In genomic region chr18:69081846-69082245, GRCh38 we compare ENCODE assay signal across 22 cellular contexts.
DNase-seq lines count a peak whose midpoint lies in the region; ATAC-seq, FAIRE-seq and TF ChIP-seq lines count a peak whose summit lies in the region.
"Had no signal": no experiment of that assay in that cellular context is flagged by ENCODE, and none has a peak within 500 bp of the region (broad histone marks: within the 10 kb centered on the region; RNA-seq: fewer than 3 reads in every experiment).

No MANE protein-coding gene starts in this region.

- H3K79me2 ChIP-seq in HepG2 (ENCODE audit: insufficient read depth, low read length) (no peaks in the 10 kb centered on the region), neural cell (replicated peaks; ENCODE audit: insufficient read depth, low read length) (no peaks in the 10 kb centered on the region)

- H3K9me2 ChIP-seq in neural cell (ENCODE audit: insufficient read depth, low read length), result no peaks in the 10 kb centered on the region

- TF ChIP-seq EP300 in HepG2 (IDR thresholded peaks at IDR 0.05; ENCODE audit: low read depth in 2 of 2, low read length in 2 of 2), result no peak
- TF ChIP-seq EP300 in HepG2 (CRISPR knock-in tag; IDR thresholded peaks at IDR 0.05; ENCODE audit: borderline replicate concordance), result no peak
- peak; percentile 17 for TF ChIP-seq EP300 in neural cell (conservative IDR thresholded peaks at IDR 0.05; ENCODE audit: poor library complexity, severe bottlenecking)

- POLR2A ChIA-PET in HepG2 (lab: Yijun Ruan, JAX), result no interaction called here

- no peaks in the 10 kb centered on the region for H3K4me1 ChIP-seq in HepG2 (ENCODE audit: insufficient read depth, low read length)
- no peaks in the 10 kb centered on the region for H3K4me1 ChIP-seq in right lobe of liver
- no peaks in the 10 kb centered on the region for H3K4me1 ChIP-seq in testis
- H3K4me1 ChIP-seq: BE2C; BLaER1 treated with 17β-estradiol and CSF1 and Interleukin-3, amounts not matched to agents 10 nM and 100 nM had no signal

- no peak for FAIRE-seq in HepG2 (lab: Jason Lieb, UNC)
- FAIRE-seq: A204.1, GM12891, GM18507 had no signal

- WGBS in HepG2 (ENCODE audit: low lambda C conversion rate), result 2% methylated on average over 2 of the region's 2 CpGs
- 15% methylated on average over 2 of the region's 2 CpGs for WGBS in right lobe of liver (ENCODE audit: insufficient coverage, low coverage, low lambda C conversion rate, missing lambda C conversion rate)
- WGBS in testis, 2 donors, result 84 to 87% methylated on average over 2 of the region's 2 CpGs

- intact Hi-C loops in HepG2 (cut with micrococcal nuclease; ENCODE audit: unreplicated experiment) (no loop called here), right lobe of liver (cut with DNase I) (no loop called here), testis (cut with DNase I; ENCODE audit: low total_unique reads) (no loop called here)

- no peaks in the 10 kb centered on the region for H3F3A ChIP-seq in neural cell (ENCODE audit: insufficient read depth, low read length, poor library complexity, severe bottlenecking)

- H3K4me2 ChIP-seq in HepG2 (ENCODE audit: low read depth, low read length), result no peak overlapping the region
- no peak overlapping the region for H3K4me2 ChIP-seq in neural cell (ENCODE audit: low read length)
- H3K4me2 ChIP-seq: BLaER1 treated with 17β-estradiol and CSF1 and Interleukin-3, amounts not matched to agents 10 nM and 100 nM had no signal

- CTCF ChIA-PET in HepG2 (lab: Yijun Ruan, JAX; ENCODE audit: low intra/inter-chr PET ratio, low total read pairs), result no interaction called here

- H3K27ac ChIP-seq in HepG2 (ENCODE audit: extremely low read length, insufficient read depth, low read length), result no peak overlapping the region
- no peak overlapping the region for H3K27ac ChIP-seq in right lobe of liver
- H3K27ac ChIP-seq in SK-N-MC, result peak overlapping the region; percentile 85
- no peak overlapping the region for H3K27ac ChIP-seq in neural cell (ENCODE audit: low read length)
- no peak overlapping the region for H3K27ac ChIP-seq in testis
- H3K27ac ChIP-seq: 22Rv1; BLaER1 treated with 17β-estradiol and CSF1 and Interleukin-3, amounts not matched to agents 10 nM and 100 nM had no signal

- in situ Hi-C loops in HepG2 (cut with HindIII; ENCODE audit: extremely low pct_ligation_motif_present, low pct_unique_long_range_greater_than_20kb), result no loop called here

- no peaks in the 10 kb centered on the region for H4K20me1 ChIP-seq in HepG2 (ENCODE audit: insufficient read depth, low read length)
- H4K20me1 ChIP-seq in neural cell (ENCODE audit: insufficient read depth), result no peaks in the 10 kb centered on the region
- H4K20me1 ChIP-seq: BLaER1 treated with 17β-estradiol and CSF1 and Interleukin-3, amounts not matched to agents 10 nM and 100 nM had no signal

- H2AFZ ChIP-seq in HepG2 (ENCODE audit: low read length) (no peak overlapping the region), neural cell (ENCODE audit: low read depth, low read length) (no peak overlapping the region)

- no peak overlapping the region for H3K4me3 ChIP-seq in HepG2 (replicated peaks in 1 of 3; ENCODE audit: insufficient read depth in 1 of 3, low read depth in 2 of 3, low read length in 3 of 3)
- no peak overlapping the region for H3K4me3 ChIP-seq in right lobe of liver
- peak overlapping the region; percentile 62 for H3K4me3 ChIP-seq in SK-N-MC
- H3K4me3 ChIP-seq in neural cell (ENCODE audit: low read length), result no peak overlapping the region
- H3K4me3 ChIP-seq in testis, result no peak overlapping the region
- H3K4me3 ChIP-seq: BLaER1 treated with 17β-estradiol and CSF1 and Interleukin-3, amounts not matched to agents 10 nM and 100 nM had no signal

- no TSS peak for BruUV-seq in HepG2 (replicated peaks; lab: Mats Ljungman, UMichigan)

- H3K9ac ChIP-seq in HepG2 (ENCODE audit: insufficient read depth, low read depth, low read length) (no peak overlapping the region), SK-N-MC (ENCODE audit: insufficient read length) (peak overlapping the region; percentile 53), neural cell (ENCODE audit: low read length) (no peak overlapping the region)
- H3K9ac ChIP-seq: BLaER1 treated with 17β-estradiol and CSF1 and Interleukin-3, amounts not matched to agents 10 nM and 100 nM had no signal

- no peak for TF ChIP-seq POLR2A in HepG2 (IDR thresholded peaks at IDR 0.05; ENCODE audit: insufficient read depth in 1 of 2, low read depth in 2 of 2, low read length in 2 of 2)
- TF ChIP-seq POLR2A in right lobe of liver (IDR thresholded peaks at IDR 0.05), result no peak
- no peak for TF ChIP-seq POLR2A in testis (IDR thresholded peaks at IDR 0.05)

- H3K27me3 ChIP-seq in HepG2 (ENCODE audit: control insufficient read depth in 1 of 2, insufficient read depth in 2 of 2, low read length in 2 of 2) (no peaks in the 10 kb centered on the region), right lobe of liver (no peaks in the 10 kb centered on the region), neural cell (ENCODE audit: insufficient read depth, low read depth, low read length) (no peaks in the 10 kb centered on the region), testis (no peaks in the 10 kb centered on the region)
- H3K27me3 ChIP-seq: BE2C; BLaER1 treated with 17β-estradiol and CSF1 and Interleukin-3, amounts not matched to agents 10 nM and 100 nM had no signal

- TF ChIP-seq CTCF in HepG2 (CRISPR knock-in tag; IDR thresholded peaks at IDR 0.05), result no peak
- TF ChIP-seq CTCF in right lobe of liver (IDR thresholded peaks at IDR 0.05), result no peak
- no peak for TF ChIP-seq CTCF in neural cell (IDR thresholded peaks at IDR 0.05; ENCODE audit: poor library complexity, severe bottlenecking)
- TF ChIP-seq CTCF in testis (IDR thresholded peaks at IDR 0.05), result no peak

- ATAC-seq in HepG2 (no peak), right lobe of liver (no peak)

- no peaks in the 10 kb centered on the region for H3K9me3 ChIP-seq in HepG2 (ENCODE audit: low read length)
- H3K9me3 ChIP-seq in right lobe of liver, result no peaks in the 10 kb centered on the region
- H3K9me3 ChIP-seq in SK-N-MC (ENCODE audit: low read depth, low read length), result no peaks in the 10 kb centered on the region
- H3K9me3 ChIP-seq in neural cell (ENCODE audit: low read length), result no peaks in the 10 kb centered on the region
- H3K9me3 ChIP-seq in testis, result no peaks in the 10 kb centered on the region
- H3K9me3 ChIP-seq: BE2C; BLaER1 treated with 17β-estradiol and CSF1 and Interleukin-3, amounts not matched to agents 10 nM and 100 nM had no signal

- DNase-seq in HepG2 (ENCODE audit: low spot score), result no peak
- no peak for DNase-seq in right lobe of liver
- DNase-seq in SK-N-MC (ENCODE audit: low read depth, low spot score), result no peak
- no peak for DNase-seq in activated T-cell treated with anti-CD3 and anti-CD28 coated beads, Interleukin-2, amount 50 U/mL, for 1 hour
- DNase-seq in testis, result no peak
- DNase-seq: ACHN; AML-193; BE2C; CD4-positive, alpha-beta T cell; CD8-positive, alpha-beta memory T cell; DMS53; DMS79 treated with DMSO at 0.1 percent for 48 hours; GF-D8; GOT3; H7; HCEC 1CT had no signal

- H3K36me3 ChIP-seq in HepG2 (replicated peaks in 1 of 2; ENCODE audit: control insufficient read depth in 1 of 2, insufficient read depth in 2 of 2, low read length in 2 of 2), result no peaks in the 10 kb centered on the region
- H3K36me3 ChIP-seq in right lobe of liver, result no peaks in the 10 kb centered on the region
- no peaks in the 10 kb centered on the region for H3K36me3 ChIP-seq in SK-N-MC (ENCODE audit: insufficient read depth, low read length)
- no peaks in the 10 kb centered on the region for H3K36me3 ChIP-seq in neural cell (ENCODE audit: insufficient read depth, low read length)
- no peaks in the 10 kb centered on the region for H3K36me3 ChIP-seq in testis (ENCODE audit: low read depth, missing control alignments)
- H3K36me3 ChIP-seq: BE2C; BLaER1 treated with 17β-estradiol and CSF1 and Interleukin-3, amounts not matched to agents 10 nM and 100 nM had no signal

- TF ChIP-seq RAD21 in HepG2 (CRISPR knock-in tag; IDR thresholded peaks at IDR 0.05) (no peak), neural cell (conservative IDR thresholded peaks at IDR 0.05) (no peak)

TF ChIP-seq in HepG2, 621 proteins besides CTCF, POLR2A, EP300 and RAD21:
- TF ChIP-seq MAFK (conservative IDR thresholded peaks at IDR 0.05 in 1 of 2, IDR thresholded peaks at IDR 0.05 in 1 of 2; ENCODE audit: low read length in 2 of 2) (peak; percentile 91), MAFF (IDR thresholded peaks at IDR 0.05; ENCODE audit: low read depth, low read length) (peak; percentile 91), SRSF4 (IDR thresholded peaks at IDR 0.05; ENCODE audit: low read depth, low read length, poor library complexity, severe bottlenecking) (no peak)

TF ChIP-seq in neural cell, 6 proteins besides CTCF, POLR2A, EP300 and RAD21:
- TF ChIP-seq, protein P1, sequence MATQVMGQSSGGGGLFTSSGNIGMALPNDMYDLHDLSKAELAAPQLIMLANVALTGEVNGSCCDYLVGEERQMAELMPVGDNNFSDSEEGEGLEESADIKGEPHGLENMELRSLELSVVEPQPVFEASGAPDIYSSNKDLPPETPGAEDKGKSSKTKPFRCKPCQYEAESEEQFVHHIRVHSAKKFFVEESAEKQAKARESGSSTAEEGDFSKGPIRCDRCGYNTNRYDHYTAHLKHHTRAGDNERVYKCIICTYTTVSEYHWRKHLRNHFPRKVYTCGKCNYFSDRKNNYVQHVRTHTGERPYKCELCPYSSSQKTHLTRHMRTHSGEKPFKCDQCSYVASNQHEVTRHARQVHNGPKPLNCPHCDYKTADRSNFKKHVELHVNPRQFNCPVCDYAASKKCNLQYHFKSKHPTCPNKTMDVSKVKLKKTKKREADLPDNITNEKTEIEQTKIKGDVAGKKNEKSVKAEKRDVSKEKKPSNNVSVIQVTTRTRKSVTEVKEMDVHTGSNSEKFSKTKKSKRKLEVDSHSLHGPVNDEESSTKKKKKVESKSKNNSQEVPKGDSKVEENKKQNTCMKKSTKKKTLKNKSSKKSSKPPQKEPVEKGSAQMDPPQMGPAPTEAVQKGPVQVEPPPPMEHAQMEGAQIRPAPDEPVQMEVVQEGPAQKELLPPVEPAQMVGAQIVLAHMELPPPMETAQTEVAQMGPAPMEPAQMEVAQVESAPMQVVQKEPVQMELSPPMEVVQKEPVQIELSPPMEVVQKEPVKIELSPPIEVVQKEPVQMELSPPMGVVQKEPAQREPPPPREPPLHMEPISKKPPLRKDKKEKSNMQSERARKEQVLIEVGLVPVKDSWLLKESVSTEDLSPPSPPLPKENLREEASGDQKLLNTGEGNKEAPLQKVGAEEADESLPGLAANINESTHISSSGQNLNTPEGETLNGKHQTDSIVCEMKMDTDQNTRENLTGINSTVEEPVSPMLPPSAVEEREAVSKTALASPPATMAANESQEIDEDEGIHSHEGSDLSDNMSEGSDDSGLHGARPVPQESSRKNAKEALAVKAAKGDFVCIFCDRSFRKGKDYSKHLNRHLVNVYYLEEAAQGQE (IDR thresholded peaks at IDR 0.05; ENCODE audit: borderline replicate concordance), result no peak
- no peak for TF ChIP-seq POLR2AphosphoS5 (IDR thresholded peaks at IDR 0.05)
- TF ChIP-seq EZH2 (IDR thresholded peaks at IDR 0.05; ENCODE audit: borderline replicate concordance, insufficient read depth, low read length, poor library complexity, severe bottlenecking), result no peak
- TF ChIP-seq MXI1 (conservative IDR thresholded peaks at IDR 0.05; ENCODE audit: poor library complexity, severe bottlenecking), result no peak
- TF ChIP-seq SMC3 (conservative IDR thresholded peaks at IDR 0.05; ENCODE audit: poor library complexity), result no peak
- TF ChIP-seq TAF1 (IDR thresholded peaks at IDR 0.05; ENCODE audit: low read depth), result no peak
TF ChIP-seq in neural cell: peak in this region for 0.
